10 cellular contexts compared by ENCODE assay signal in the genomic region with DNA sequence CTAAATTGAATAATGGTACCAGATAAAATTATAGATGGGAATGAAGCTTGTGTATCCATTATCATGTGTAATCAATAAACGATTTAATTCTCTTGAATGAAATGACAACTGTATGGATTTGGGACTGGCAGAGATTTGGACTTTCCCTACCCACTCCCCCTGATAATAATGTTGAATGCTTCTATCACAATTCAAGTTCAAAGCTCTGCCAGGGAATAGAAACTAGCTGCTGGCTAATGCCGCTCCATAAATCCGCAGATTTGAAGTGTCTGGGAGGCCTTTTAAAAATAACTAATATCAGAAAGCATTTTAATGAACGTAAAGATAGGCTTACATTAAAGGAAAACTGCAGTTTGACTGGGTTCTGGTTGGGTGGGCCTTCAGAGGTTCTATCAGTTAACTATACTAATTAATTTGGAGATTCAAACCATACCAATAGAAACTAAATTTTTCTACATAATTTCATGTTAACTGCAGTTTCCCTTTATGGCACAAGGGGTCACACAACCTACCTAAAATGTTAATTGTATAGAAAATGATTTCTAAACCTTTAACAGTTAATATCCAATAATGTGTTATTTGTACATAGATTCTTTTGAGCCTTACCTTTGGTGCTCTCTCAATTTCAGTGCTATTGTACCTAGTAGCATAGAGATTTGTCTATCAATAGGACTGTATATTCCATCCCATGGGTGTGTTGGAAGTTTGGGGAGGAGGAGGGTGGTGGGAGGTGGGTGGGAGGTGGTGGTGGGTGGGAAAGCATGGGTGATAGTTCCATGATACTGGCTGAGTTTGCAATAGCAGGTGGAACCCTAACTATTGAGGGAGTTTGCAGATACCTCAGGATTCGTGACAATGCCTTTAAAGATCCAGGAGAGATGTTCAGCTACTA. TPM values are rescaled to one million over a fixed set of nuclear protein-coding genes. Genes with fewer than 3 reads are reported as not detected.
DNase-seq lines count a peak whose midpoint lies in the region; ATAC-seq, FAIRE-seq and TF ChIP-seq lines count a peak whose summit lies in the region.
"Had no signal": no experiment of that assay in that cellular context is flagged by ENCODE, and none has a peak within 500 bp of the region (broad histone marks: within the 10 kb centered on the region; RNA-seq: fewer than 3 reads in every experiment).

No MANE protein-coding gene starts in this region.

- H3K79me2 ChIP-seq in OCI-LY1 (ENCODE audit: insufficient read depth, low read length) (peaks cover 14% of the 10 kb centered on the region), endothelial cell of umbilical vein (ENCODE audit: control insufficient read depth, insufficient read depth, low read length) (peaks cover 49% of the 10 kb centered on the region)

- H3K27me3 ChIP-seq in OCI-LY1 (ENCODE audit: insufficient read depth, low read length) (no peaks in the 10 kb centered on the region), endothelial cell of umbilical vein (ENCODE audit: control insufficient read depth in 2 of 2, insufficient read depth in 2 of 2, low read length in 2 of 2) (no peaks in the 10 kb centered on the region), psoas muscle (ENCODE audit: insufficient read depth in 3 of 3, low read length in 2 of 3) (no peaks in the 10 kb centered on the region)

- POLR2A ChIA-PET in endothelial cell of umbilical vein (lab: Charles Lee): interaction anchor here (0.6 to 0.9 kb wide), 2 partner anchors 19 to 34 kb away, joined by 3 read pairs; no protein-coding TSS in a partner anchor

- CTCF ChIA-PET in endothelial cell of umbilical vein (lab: Charles Lee): interaction anchor here (0.7 to 3.8 kb wide), 8 partner anchors 11 to 95 kb away, joined by 3 to 20 read pairs (median 6); a partner anchor contains a TSS

- H3K9me1 ChIP-seq in endothelial cell of umbilical vein (replicated peaks; ENCODE audit: control insufficient read depth, extremely low read depth, insufficient read depth, low read length): no peaks in the 10 kb centered on the region

- H3K9ac ChIP-seq in OCI-LY1 (ENCODE audit: low read length): no peak overlapping the region
- no peak overlapping the region for H3K9ac ChIP-seq in endothelial cell of umbilical vein (replicated peaks; ENCODE audit: extremely low read depth, insufficient read depth, low read length)

- no peak for TF ChIP-seq POLR2A in endothelial cell of umbilical vein (IDR thresholded peaks at IDR 0.05; ENCODE audit: low read depth, low read length)

- 52 to 61% (median 61%) methylated on average over 5 of the region's 5 CpGs for WGBS in psoas muscle, 3 donors

- BruUV-seq in endothelial cell of umbilical vein (replicated peaks; lab: Mats Ljungman, UMichigan): no TSS peak

- peaks cover 38% of the 10 kb centered on the region for H3F3A ChIP-seq in OCI-LY1 (ENCODE audit: insufficient read depth, low read length)

- dilution Hi-C loops in endothelial cell of umbilical vein (cut with MboI; ENCODE audit: extremely low pct_ligation_motif_present, low sequenced_read_pairs): no loop called here

- no peaks in the 10 kb centered on the region for H3K9me2 ChIP-seq in OCI-LY1 (ENCODE audit: low read depth, low read length)

- intact Hi-C loops in endothelial cell of umbilical vein (cut with micrococcal nuclease): no loop called here
- intact Hi-C loops in psoas muscle (cut with DNase I): loop anchor here in 1 of 2 donors (5.0 kb wide), 1 partner anchor 42 kb away; a partner anchor contains a TSS

- TF ChIP-seq CTCF in GM10266 (IDR thresholded peaks at IDR 0.05; ENCODE audit: control insufficient read depth, insufficient read depth, low read depth, missing control alignments) (peak; percentile 20), OCI-LY1 (IDR thresholded peaks at IDR 0.05; ENCODE audit: low read length) (no peak; the same call in 1 of the 2 replicates), endothelial cell of umbilical vein (IDR thresholded peaks at IDR 0.05; ENCODE audit: extremely low read depth in 1 of 2, insufficient read depth in 1 of 2, low read depth in 1 of 2, low read length in 2 of 2) (peak; percentile 3 to 11), psoas muscle (IDR thresholded peaks at IDR 0.05) (peak; percentile 29)

- H3K27ac ChIP-seq in OCI-LY1 (ENCODE audit: low read depth, low read length, poor library complexity, severe bottlenecking) (no peak overlapping the region), endothelial cell of umbilical vein (ENCODE audit: insufficient read depth, low read depth, low read length) (no peak overlapping the region), psoas muscle (peak overlapping the region; percentile 50)

- H3K4me2 ChIP-seq in OCI-LY1 (ENCODE audit: low read length): peak overlapping the region; percentile 23; the same call in 1 of the 2 replicates
- H3K4me2 ChIP-seq in endothelial cell of umbilical vein (ENCODE audit: insufficient read depth, low read length): peak overlapping the region; percentile 55

- no peak overlapping the region for H2AFZ ChIP-seq in OCI-LY1 (ENCODE audit: low read length)
- no peak overlapping the region for H2AFZ ChIP-seq in endothelial cell of umbilical vein (ENCODE audit: low read depth, low read length)

- FAIRE-seq in endothelial cell of umbilical vein (lab: Jason Lieb, UNC): no peak
- FAIRE-seq: GM19239 had no signal

- DNase-seq in GM10266 (ENCODE audit: extremely low spot score) (no peak), endothelial cell of umbilical vein (ENCODE audit: low read depth, low spot score) (no peak), psoas muscle (no peak), nucleus accumbens (lab: John Stamatoyannopoulos, UW) (no peak), AG20443 (ENCODE audit: low spot score) (no peak)
- no peak for DNase-seq in stimulated activated CD8-positive, alpha-beta memory T cell treated with anti-CD3 and anti-CD28 coated beads, Interleukin-4, amount 100 ng/mL, for 48 hours
- DNase-seq: KG1 had no signal

- H3K36me3 ChIP-seq in OCI-LY1 (ENCODE audit: insufficient read depth, low read length) (peaks cover 78% of the 10 kb centered on the region), endothelial cell of umbilical vein (ENCODE audit: control insufficient read depth in 2 of 2, extremely low read depth in 1 of 2, insufficient read depth in 2 of 2, low read length in 2 of 2) (peaks cover 20 to 37% of the 10 kb centered on the region in 2 experiments), psoas muscle (ENCODE audit: insufficient read depth in 1 of 2, low read depth in 1 of 2) (peaks cover 18 to 70% of the 10 kb centered on the region in 2 donors)

- H3K9me3 ChIP-seq in OCI-LY1 (ENCODE audit: low read length) (no peaks in the 10 kb centered on the region), endothelial cell of umbilical vein (replicated peaks; ENCODE audit: control insufficient read depth, insufficient read depth, low read length) (no peaks in the 10 kb centered on the region), psoas muscle (no peaks in the 10 kb centered on the region)

- H3K4me1 ChIP-seq in OCI-LY1 (ENCODE audit: insufficient read depth, low read length, severe bottlenecking): peaks cover 58% of the 10 kb centered on the region
- H3K4me1 ChIP-seq in endothelial cell of umbilical vein (ENCODE audit: control insufficient read depth, extremely low read depth, insufficient read depth, low read length): peaks cover 31% of the 10 kb centered on the region
- peaks cover 67% of the 10 kb centered on the region for H3K4me1 ChIP-seq in psoas muscle

- H3K4me3 ChIP-seq in OCI-LY1 (ENCODE audit: low read depth, low read length, poor library complexity, severe bottlenecking) (no peak overlapping the region), endothelial cell of umbilical vein (replicated peaks in 1 of 3; ENCODE audit: insufficient read depth in 1 of 3, low read depth in 1 of 3, low read length in 3 of 3) (peak overlapping the region in 1 of 3 experiments; percentile 19), psoas muscle (peak overlapping the region; percentile 98)

- H4K20me1 ChIP-seq in OCI-LY1 (ENCODE audit: insufficient read depth, low read length): no peaks in the 10 kb centered on the region
- H4K20me1 ChIP-seq in endothelial cell of umbilical vein (replicated peaks; ENCODE audit: control insufficient read depth, extremely low read depth, insufficient read depth, low read length): peaks cover 16% of the 10 kb centered on the region

- ATAC-seq in psoas muscle: no peak

RNA-seq across cellular contexts. Expression of a gene that starts 4.9 kb away (rescaled TPM):
- 1,437 and 1,470 TPM in 2 replicates for total RNA-seq in endothelial cell of umbilical vein
- 340 and 566 TPM in 2 replicates for polyA plus RNA-seq in endothelial cell of umbilical vein
- 1,013 and 1,302 TPM in 2 replicates for polyA plus RNA-seq in endothelial cell of umbilical vein (2011; cell fraction: cytosol; rRNA removed)
- polyA plus RNA-seq in endothelial cell of umbilical vein (2011; cell fraction: nucleus; rRNA removed): 710 and 849 TPM in 2 replicates
- polyA plus RNA-seq in endothelial cell of umbilical vein (2012): 1,410 and 1,644 TPM in 2 replicates
- 867 and 877 TPM in 2 replicates for polyA minus RNA-seq in endothelial cell of umbilical vein
- 521 TPM for polyA minus RNA-seq in endothelial cell of umbilical vein (2011; cell fraction: cytosol; rRNA and poly(A)+ RNA removed)
- polyA minus RNA-seq in endothelial cell of umbilical vein (2011; cell fraction: nucleus; rRNA and poly(A)+ RNA removed): 264 and 350 TPM in 2 replicates
- 100 to 1,000 TPM; 282 to 601 (median 458) TPM for total RNA-seq in psoas muscle
- 100 to 1,000 TPM; 310 to 826 (median 453) TPM for polyA plus RNA-seq in psoas muscle

RNA-seq across cellular contexts. Expression of a gene that starts 5.5 kb away (rescaled TPM):
- total RNA-seq in endothelial cell of umbilical vein (111 TPM in 2 replicates), psoas muscle (10 to 100 TPM; 12.1 to 19.3 (median 16.4) TPM)
- polyA plus RNA-seq in endothelial cell of umbilical vein (20.4 and 22.8 TPM in 2 replicates), psoas muscle (1 to 10 TPM; 5.2 to 9.3 (median 8.4) TPM)
- 23.7 and 24.8 TPM in 2 replicates for polyA plus RNA-seq in endothelial cell of umbilical vein (2011; cell fraction: cytosol; rRNA removed)
- 19.2 and 29.7 TPM in 2 replicates for polyA plus RNA-seq in endothelial cell of umbilical vein (2011; cell fraction: nucleus; rRNA removed)
- polyA plus RNA-seq in endothelial cell of umbilical vein (2012): 23.5 and 32.2 TPM in 2 replicates
- 107 and 135 TPM in 2 replicates for polyA minus RNA-seq in endothelial cell of umbilical vein
- polyA minus RNA-seq in endothelial cell of umbilical vein (2011; cell fraction: cytosol; rRNA and poly(A)+ RNA removed): 45.5 TPM
- 25.4 and 42.8 TPM in 2 replicates for polyA minus RNA-seq in endothelial cell of umbilical vein (2011; cell fraction: nucleus; rRNA and poly(A)+ RNA removed)

RNA-seq across cellular contexts. Expression of a gene that starts 15.4 kb away (rescaled TPM):
- total RNA-seq in endothelial cell of umbilical vein (not detected in 2 replicates), psoas muscle (1 to 10 TPM in 1 of 4 donors, under 1 TPM in 3; 0.30 to 1.6 (median 0.50) TPM)
- polyA plus RNA-seq in endothelial cell of umbilical vein (not detected in 2 replicates), psoas muscle (under 1 TPM; 0.10 to 0.26 (median 0.18) TPM)
- not detected in 2 replicates for polyA plus RNA-seq in endothelial cell of umbilical vein (2011; cell fraction: cytosol; rRNA removed)
- polyA plus RNA-seq in endothelial cell of umbilical vein (2011; cell fraction: nucleus; rRNA removed): not detected in 2 replicates
- not detected in 2 replicates for polyA plus RNA-seq in endothelial cell of umbilical vein (2012)
- 1.7 and 3.9 TPM in 2 replicates for polyA minus RNA-seq in endothelial cell of umbilical vein
- polyA minus RNA-seq in endothelial cell of umbilical vein (2011; cell fraction: cytosol; rRNA and poly(A)+ RNA removed): 1.6 TPM
- polyA minus RNA-seq in endothelial cell of umbilical vein (2011; cell fraction: nucleus; rRNA and poly(A)+ RNA removed): not detected in 2 replicates
- total RNA-seq: dermis microvascular lymphatic vessel endothelial cell had no signal

RNA-seq across cellular contexts. Expression of a gene that starts 39.5 kb away (rescaled TPM):
- total RNA-seq in endothelial cell of umbilical vein (137 and 143 TPM in 2 replicates), psoas muscle (100 to 1,000 TPM in 1 of 4 donors, 10 to 100 TPM in 3; 84.4 to 102 (median 93.0) TPM)
- polyA plus RNA-seq in endothelial cell of umbilical vein (169 and 174 TPM in 2 replicates), psoas muscle (100 to 1,000 TPM in 1 of 3 donors, 10 to 100 TPM in 2; 77.8 to 131 (median 86.6) TPM)
- polyA plus RNA-seq in endothelial cell of umbilical vein (2011; cell fraction: cytosol; rRNA removed): 179 and 185 TPM in 2 replicates
- 89.4 and 104 TPM in 2 replicates for polyA plus RNA-seq in endothelial cell of umbilical vein (2011; cell fraction: nucleus; rRNA removed)
- 280 and 300 TPM in 2 replicates for polyA plus RNA-seq in endothelial cell of umbilical vein (2012)
- polyA minus RNA-seq in endothelial cell of umbilical vein: 153 and 165 TPM in 2 replicates
- 137 TPM for polyA minus RNA-seq in endothelial cell of umbilical vein (2011; cell fraction: cytosol; rRNA and poly(A)+ RNA removed)
- 37.6 and 48.5 TPM in 2 replicates for polyA minus RNA-seq in endothelial cell of umbilical vein (2011; cell fraction: nucleus; rRNA and poly(A)+ RNA removed)
